Comparison of ENCODE assay signal across 8 cellular contexts in genomic region chr2:9555338-9556120, GRCh38. TPM values are rescaled to one million over a fixed set of nuclear protein-coding genes. Genes with fewer than 3 reads are reported as not detected.
DNase-seq lines count a peak whose midpoint lies in the region; ATAC-seq and TF ChIP-seq lines count a peak whose summit lies in the region.

Gene ADAM17 (minus strand): TSS chr2:9555830. CDS start chr2:9555605, 225 bp downstream.

- peak within 1 kb of the TSS; percentile 95 for H3K4me2 ChIP-seq in GM23338

- DNase-seq in EL, result peak; percentile 97
- DNase-seq in GM23338 (ENCODE audit: low spot score), result peak; percentile 96
- peak; percentile 95 for DNase-seq in LHCN-M2 (ENCODE audit: low read depth)
- peak; percentile 88 for DNase-seq in RWPE1 (ENCODE audit: low spot score)
- peak; percentile 86 for DNase-seq in activated T-helper 2 cell treated with anti-CD3 and anti-CD28 coated beads, Interferon-gamma antibody, Interleukin-2, Interleukin-4, amounts not matched to agents 10 μg/mL and 5 μg/mL and 100 μg/mL, durations not matched to agents 14 hours and 24 hours and 36 hours (ENCODE audit: low spot score)
- DNase-seq in fibroblast of peridontal ligament (ENCODE audit: extremely low read depth), result peak; percentile 91

- peaks cover 62% of the 10 kb centered on the region for H3K79me2 ChIP-seq in GM23338 (replicated peaks; ENCODE audit: insufficient read depth)

- intact Hi-C loops in activated T-helper 2 cell treated with anti-CD3 and anti-CD28 coated beads, Interferon-gamma antibody, Interleukin-2, Interleukin-4, amounts not matched to agents 10 μg/mL and 5 μg/mL and 100 μg/mL, durations not matched to agents 14 hours and 24 hours and 36 hours (cut with micrococcal nuclease), result loop anchor here (1.0 to 10.0 kb wide), 6 partner anchors 19 to 489 kb away; partner anchors contain the start of gene KLF11

- H3K36me3 Mint-ChIP-seq in GM23338 (ENCODE audit: low read depth) (peaks cover 6% of the 10 kb centered on the region), nephron (ENCODE audit: low read depth) (peaks cover 10% of the 10 kb centered on the region)
- H3K36me3 Mint-ChIP-seq in activated T-helper 2 cell treated with anti-CD3 and anti-CD28 coated beads, Interferon-gamma antibody, Interleukin-2, Interleukin-4, amounts not matched to agents 10 μg/mL and 5 μg/mL and 100 μg/mL, durations not matched to agents 14 hours and 24 hours and 36 hours (ENCODE audit: low read depth), result peaks cover 21% of the 10 kb centered on the region
- H3K36me3 Mint-ChIP-seq in stimulated activated naive CD8-positive, alpha-beta T cell treated with anti-CD3 and anti-CD28 coated beads, Interleukin-15, Interleukin-2, amounts not matched to agents 100 ng/mL and 50 ng/mL, for 24 hours (ENCODE audit: low read depth), result peaks cover 11% of the 10 kb centered on the region

- peak within 1 kb of the TSS; percentile 99 for H2AFZ ChIP-seq in GM23338

- H3K9me2 ChIP-seq in GM23338 (ENCODE audit: insufficient read depth), result no peaks in the 10 kb centered on the region

- H3K4me3 Mint-ChIP-seq in GM23338 (peak within 1 kb of the TSS; percentile 98), nephron (peak within 1 kb of the TSS; percentile 97 to 98 (median 97))
- H3K4me3 Mint-ChIP-seq in activated T-helper 2 cell treated with anti-CD3 and anti-CD28 coated beads, Interferon-gamma antibody, Interleukin-2, Interleukin-4, amounts not matched to agents 10 μg/mL and 5 μg/mL and 100 μg/mL, durations not matched to agents 14 hours and 24 hours and 36 hours (ENCODE audit: low read depth), result peak within 1 kb of the TSS; percentile 97
- peak within 1 kb of the TSS; percentile 93 for H3K4me3 Mint-ChIP-seq in stimulated activated naive CD8-positive, alpha-beta T cell treated with anti-CD3 and anti-CD28 coated beads, Interleukin-15, Interleukin-2, amounts not matched to agents 100 ng/mL and 50 ng/mL, for 24 hours

- TF ChIP-seq CTCF in GM23338 (conservative IDR thresholded peaks at IDR 0.05; ENCODE audit: low read depth in 2 of 2), result peak; percentile 24 to 47; a peak in 2 of 4 replicates
- TF ChIP-seq CTCF in RWPE1 (conservative IDR thresholded peaks at IDR 0.05; ENCODE audit: low read depth), result peak; percentile 39
- TF ChIP-seq CTCF in nephron (IDR thresholded peaks at IDR 0.05; ENCODE audit: unreplicated experiment in 3 of 3), result peak; percentile 42 to 59 (median 55)

- peak; percentile 93 for ATAC-seq in GM23338

- POLR2A ChIA-PET in RWPE1 (lab: Yijun Ruan, JAX; ENCODE audit: low non-redundant PET), result no interaction called here

- H3K27ac ChIP-seq in GM23338 (ENCODE audit: low read depth) (peak within 1 kb of the TSS; percentile 99), RWPE1 (peak within 1 kb of the TSS; percentile 96)

- no peaks in the 10 kb centered on the region for H3K27me3 ChIP-seq in GM23338 (ENCODE audit: insufficient read depth)

- H3K4me1 ChIP-seq in GM23338 (ENCODE audit: insufficient read depth), result peaks cover 23% of the 10 kb centered on the region

- H3K36me3 ChIP-seq in GM23338 (ENCODE audit: insufficient read depth), result no peaks in the 10 kb centered on the region

- CTCF ChIA-PET in RWPE1 (lab: Yijun Ruan, JAX), result interaction anchor here (1.0 kb wide), 1 partner anchor 219 kb away, joined by 5 read pairs; no protein-coding TSS in a partner anchor

- H3K27me3 Mint-ChIP-seq in GM23338 (ENCODE audit: insufficient read depth, low read depth, poor library complexity) (peaks cover 5% of the 10 kb centered on the region), nephron (ENCODE audit: low read depth) (no peaks in the 10 kb centered on the region)
- H3K27me3 Mint-ChIP-seq in activated T-helper 2 cell treated with anti-CD3 and anti-CD28 coated beads, Interferon-gamma antibody, Interleukin-2, Interleukin-4, amounts not matched to agents 10 μg/mL and 5 μg/mL and 100 μg/mL, durations not matched to agents 14 hours and 24 hours and 36 hours (ENCODE audit: low read depth), result no peaks in the 10 kb centered on the region
- H3K27me3 Mint-ChIP-seq in stimulated activated naive CD8-positive, alpha-beta T cell treated with anti-CD3 and anti-CD28 coated beads, Interleukin-15, Interleukin-2, amounts not matched to agents 100 ng/mL and 50 ng/mL, for 24 hours, result no peaks in the 10 kb centered on the region

- H4K20me1 ChIP-seq in GM23338 (replicated peaks; ENCODE audit: insufficient read depth), result peaks cover 33% of the 10 kb centered on the region

- peaks cover 18% of the 10 kb centered on the region for H3F3A ChIP-seq in GM23338 (replicated peaks; ENCODE audit: low read depth)

- peak within 1 kb of the TSS; percentile 98 for H3K4me3 ChIP-seq in GM23338

- H3K4me1 Mint-ChIP-seq in GM23338, result peaks cover 30% of the 10 kb centered on the region
- H3K4me1 Mint-ChIP-seq in activated T-helper 2 cell treated with anti-CD3 and anti-CD28 coated beads, Interferon-gamma antibody, Interleukin-2, Interleukin-4, amounts not matched to agents 10 μg/mL and 5 μg/mL and 100 μg/mL, durations not matched to agents 14 hours and 24 hours and 36 hours (ENCODE audit: low read depth), result peaks cover 41% of the 10 kb centered on the region
- H3K4me1 Mint-ChIP-seq in nephron, result peaks cover 56% of the 10 kb centered on the region
- H3K4me1 Mint-ChIP-seq in stimulated activated naive CD8-positive, alpha-beta T cell treated with anti-CD3 and anti-CD28 coated beads, Interleukin-15, Interleukin-2, amounts not matched to agents 100 ng/mL and 50 ng/mL, for 24 hours (ENCODE audit: low read depth), result peaks cover 61% of the 10 kb centered on the region

- H3K9me3 Mint-ChIP-seq in GM23338, result no peaks in the 10 kb centered on the region
- no peaks in the 10 kb centered on the region for H3K9me3 Mint-ChIP-seq in activated T-helper 2 cell treated with anti-CD3 and anti-CD28 coated beads, Interferon-gamma antibody, Interleukin-2, Interleukin-4, amounts not matched to agents 10 μg/mL and 5 μg/mL and 100 μg/mL, durations not matched to agents 14 hours and 24 hours and 36 hours
- no peaks in the 10 kb centered on the region for H3K9me3 Mint-ChIP-seq in nephron
- no peaks in the 10 kb centered on the region for H3K9me3 Mint-ChIP-seq in stimulated activated naive CD8-positive, alpha-beta T cell treated with anti-CD3 and anti-CD28 coated beads, Interleukin-15, Interleukin-2, amounts not matched to agents 100 ng/mL and 50 ng/mL, for 24 hours

- H3K27ac Mint-ChIP-seq in GM23338 (peak within 1 kb of the TSS; percentile 99), nephron (peak within 1 kb of the TSS; percentile 96 to 99 (median 99))
- peak within 1 kb of the TSS; percentile 97 for H3K27ac Mint-ChIP-seq in activated T-helper 2 cell treated with anti-CD3 and anti-CD28 coated beads, Interferon-gamma antibody, Interleukin-2, Interleukin-4, amounts not matched to agents 10 μg/mL and 5 μg/mL and 100 μg/mL, durations not matched to agents 14 hours and 24 hours and 36 hours
- peak within 1 kb of the TSS; percentile 91 for H3K27ac Mint-ChIP-seq in stimulated activated naive CD8-positive, alpha-beta T cell treated with anti-CD3 and anti-CD28 coated beads, Interleukin-15, Interleukin-2, amounts not matched to agents 100 ng/mL and 50 ng/mL, for 24 hours

TF ChIP-seq in GM23338, 12 proteins besides CTCF, POLR2A, EP300 and RAD21 (continues in another document):
- TF ChIP-seq CREB1 (CRISPR knock-in tag; IDR thresholded peaks at IDR 0.05; ENCODE audit: low read depth), result no peak; the same call in 1 of the 2 replicates

RNA-seq across cellular contexts. Expression of gene ADAM17, which starts in this region (rescaled TPM):
- total RNA-seq in GM23338 (2014; rRNA removed; shearing (Covaris generic)), result 23.5 and 24.7 TPM in 2 replicates
- 6.1 and 8.3 TPM in 2 replicates for polyA plus RNA-seq in GM23338 (2016; fragmentation: Nextera tagmentation; extraction: Ambion mirVana)
- total RNA-seq in LHCN-M2 (2014; rRNA removed), result 21.2 and 25.2 TPM in 2 replicates
- 14.9 TPM for polyA plus RNA-seq in LHCN-M2 (2012)
- total RNA-seq in activated T-helper 2 cell treated with anti-CD3 and anti-CD28 coated beads, Interferon-gamma antibody, Interleukin-2, Interleukin-4, amounts not matched to agents 10 μg/mL and 5 μg/mL and 100 μg/mL, durations not matched to agents 14 hours and 24 hours and 36 hours, result 23.3 and 25.0 TPM in 2 replicates

Comparison
In these comparisons a context has a peak if more than half of its experiments do, and no peak if none do; other contexts are left out.
1. Peak in every context shown above with its lines: DNase-seq, ATAC-seq, H3K4me3 ChIP-seq and H3K27ac ChIP-seq.